In the genomic region with DNA sequence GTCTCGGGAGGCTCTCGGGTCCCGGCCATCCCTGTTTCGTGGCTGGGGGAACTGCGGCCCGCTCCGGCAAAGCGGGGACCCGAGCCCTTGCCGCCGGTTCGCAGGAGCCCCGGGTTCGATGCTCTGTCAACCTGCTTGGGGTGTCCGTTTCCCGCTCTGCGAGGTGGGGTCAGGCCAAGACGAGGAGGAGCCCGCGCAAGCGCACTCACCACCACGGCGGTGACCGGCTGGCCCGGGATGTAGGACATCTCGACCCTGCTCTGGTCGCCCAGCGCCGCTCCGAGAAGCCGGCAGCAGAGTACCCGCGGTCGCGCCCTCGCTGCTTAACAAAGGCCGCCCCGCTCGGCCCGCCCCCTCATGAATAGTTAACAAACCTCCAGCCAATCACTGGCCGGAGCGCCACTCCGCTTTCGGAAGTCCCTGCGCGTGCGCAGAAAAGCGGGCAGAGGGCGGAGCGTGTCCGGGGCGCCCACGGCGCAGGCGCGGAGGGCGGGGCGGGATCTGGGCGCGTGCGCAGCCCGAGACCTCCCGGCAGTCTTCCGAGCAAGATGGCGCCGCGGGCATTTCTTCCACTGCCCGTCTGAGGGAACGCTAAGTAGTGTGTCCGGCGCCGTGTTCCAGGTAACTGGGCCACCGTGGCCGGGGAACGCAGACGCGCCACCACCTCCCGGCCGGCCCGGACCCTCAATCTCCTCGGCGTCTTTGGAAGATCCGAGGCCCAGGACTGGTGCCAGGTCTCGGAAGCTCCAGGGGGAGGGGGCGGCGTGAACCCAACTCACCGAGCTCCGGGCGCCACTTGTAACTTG, we compare ENCODE assay signal across 8 cellular contexts. TPM values are rescaled to one million over a fixed set of nuclear protein-coding genes. Genes with fewer than 3 reads are reported as not detected.
DNase-seq lines count a peak whose midpoint lies in the region; ATAC-seq and TF ChIP-seq lines count a peak whose summit lies in the region.

A gene (plus strand): TSS at position 534 of the 806 bp plus-strand sequence. CDS start 335 bp downstream, outside the sequence.
A gene with protein sequence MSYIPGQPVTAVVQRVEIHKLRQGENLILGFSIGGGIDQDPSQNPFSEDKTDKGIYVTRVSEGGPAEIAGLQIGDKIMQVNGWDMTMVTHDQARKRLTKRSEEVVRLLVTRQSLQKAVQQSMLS (minus strand): TSS at position 300 of the 806 bp plus-strand sequence. CDS start 52 bp downstream, at position 248.

- peaks cover 25% of the 10 kb centered on the region for H3K4me1 Mint-ChIP-seq in activated naive CD4-positive, alpha-beta T cell treated with anti-CD3 and anti-CD28 coated beads, Interleukin-2, amount 50 U/mL, for 24 hours

- peak within 1 kb of the TSS; percentile 98 for H3K4me3 Mint-ChIP-seq in activated naive CD4-positive, alpha-beta T cell treated with anti-CD3 and anti-CD28 coated beads, Interleukin-2, amount 50 U/mL, for 24 hours

- H3K36me3 Mint-ChIP-seq in activated naive CD4-positive, alpha-beta T cell treated with anti-CD3 and anti-CD28 coated beads, Interleukin-2, amount 50 U/mL, for 24 hours: no peaks in the 10 kb centered on the region

- peak within 1 kb of the TSS; percentile 95 for H3K27ac ChIP-seq in suprapubic skin

- peaks cover 15% of the 10 kb centered on the region for H3K36me3 ChIP-seq in suprapubic skin

- no peaks in the 10 kb centered on the region for H3K9me3 ChIP-seq in suprapubic skin

- H3K27me3 Mint-ChIP-seq in activated naive CD4-positive, alpha-beta T cell treated with anti-CD3 and anti-CD28 coated beads, Interleukin-2, amount 50 U/mL, for 24 hours: no peaks in the 10 kb centered on the region

- H3K4me1 ChIP-seq in suprapubic skin: peaks cover 38% of the 10 kb centered on the region

- DNase-seq in GM04504 (ENCODE audit: low read depth): peak; percentile 96
- peak; percentile 95 for DNase-seq in NCI-H1092 (lab: John Stamatoyannopoulos, UW)
- DNase-seq in globus pallidus (ENCODE audit: low spot score): peak; percentile 98
- DNase-seq in nucleus accumbens (lab: John Stamatoyannopoulos, UW): peak; percentile 61 to 100 (median 97)
- peak; percentile 99 for DNase-seq in suprapubic skin (ENCODE audit: low spot score in 2 of 2)

- no peak for TF ChIP-seq CTCF in suprapubic skin (IDR thresholded peaks at IDR 0.05)

- ATAC-seq in HG02571 (IDR thresholded peaks at IDR 0.05; ENCODE audit: unreplicated experiment) (peak; percentile 80), SK-N-SH treated with all-trans-retinoic acid at 6 μM for 48 hours (peak; percentile 94)

- no peaks in the 10 kb centered on the region for H3K9me3 Mint-ChIP-seq in activated naive CD4-positive, alpha-beta T cell treated with anti-CD3 and anti-CD28 coated beads, Interleukin-2, amount 50 U/mL, for 24 hours

- WGBS in suprapubic skin: 1% methylated on average over 14 of the region's 89 CpGs

- peak; percentile 60 to 67 for TF ChIP-seq POLR2A in suprapubic skin (IDR thresholded peaks at IDR 0.05)

- H3K4me3 ChIP-seq in suprapubic skin: peak within 1 kb of the TSS; percentile 72

- H3K27ac Mint-ChIP-seq in activated naive CD4-positive, alpha-beta T cell treated with anti-CD3 and anti-CD28 coated beads, Interleukin-2, amount 50 U/mL, for 24 hours: peak within 1 kb of the TSS; percentile 97

- no peak for TF ChIP-seq EP300 in suprapubic skin (IDR thresholded peaks at IDR 0.05)

- H3K27me3 ChIP-seq in suprapubic skin: no peaks in the 10 kb centered on the region

TF ChIP-seq in SK-N-SH treated with all-trans-retinoic acid at 6 μM for 48 hours, 23 proteins besides CTCF, POLR2A, EP300 and RAD21:
- TF ChIP-seq TCF4 (CRISPR knock-in tag; IDR thresholded peaks at IDR 0.05; ENCODE audit: borderline replicate concordance): no peak
- TF ChIP-seq ZC3H10 (CRISPR knock-in tag; IDR thresholded peaks at IDR 0.05): no peak
- TF ChIP-seq ZNF8 (CRISPR knock-in tag; IDR thresholded peaks at IDR 0.05): no peak
- TF ChIP-seq GLIS3 (CRISPR knock-in tag; IDR thresholded peaks at IDR 0.05): no peak
- TF ChIP-seq ZFP3 (CRISPR knock-in tag; IDR thresholded peaks at IDR 0.05): 0 out of 2 replicates have a peak, but pooled peaks have one; percentile 36
- TF ChIP-seq, protein P1, sequence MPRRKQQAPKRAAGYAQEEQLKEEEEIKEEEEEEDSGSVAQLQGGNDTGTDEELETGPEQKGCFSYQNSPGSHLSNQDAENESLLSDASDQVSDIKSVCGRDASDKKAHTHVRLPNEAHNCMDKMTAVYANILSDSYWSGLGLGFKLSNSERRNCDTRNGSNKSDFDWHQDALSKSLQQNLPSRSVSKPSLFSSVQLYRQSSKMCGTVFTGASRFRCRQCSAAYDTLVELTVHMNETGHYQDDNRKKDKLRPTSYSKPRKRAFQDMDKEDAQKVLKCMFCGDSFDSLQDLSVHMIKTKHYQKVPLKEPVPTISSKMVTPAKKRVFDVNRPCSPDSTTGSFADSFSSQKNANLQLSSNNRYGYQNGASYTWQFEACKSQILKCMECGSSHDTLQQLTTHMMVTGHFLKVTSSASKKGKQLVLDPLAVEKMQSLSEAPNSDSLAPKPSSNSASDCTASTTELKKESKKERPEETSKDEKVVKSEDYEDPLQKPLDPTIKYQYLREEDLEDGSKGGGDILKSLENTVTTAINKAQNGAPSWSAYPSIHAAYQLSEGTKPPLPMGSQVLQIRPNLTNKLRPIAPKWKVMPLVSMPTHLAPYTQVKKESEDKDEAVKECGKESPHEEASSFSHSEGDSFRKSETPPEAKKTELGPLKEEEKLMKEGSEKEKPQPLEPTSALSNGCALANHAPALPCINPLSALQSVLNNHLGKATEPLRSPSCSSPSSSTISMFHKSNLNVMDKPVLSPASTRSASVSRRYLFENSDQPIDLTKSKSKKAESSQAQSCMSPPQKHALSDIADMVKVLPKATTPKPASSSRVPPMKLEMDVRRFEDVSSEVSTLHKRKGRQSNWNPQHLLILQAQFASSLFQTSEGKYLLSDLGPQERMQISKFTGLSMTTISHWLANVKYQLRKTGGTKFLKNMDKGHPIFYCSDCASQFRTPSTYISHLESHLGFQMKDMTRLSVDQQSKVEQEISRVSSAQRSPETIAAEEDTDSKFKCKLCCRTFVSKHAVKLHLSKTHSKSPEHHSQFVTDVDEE (CRISPR knock-in tag; IDR thresholded peaks at IDR 0.05): 0 out of 2 replicates have a peak, but pooled peaks have one; percentile 25

RNA-seq across cellular contexts. Expression of the first gene that starts in this region (rescaled TPM):
- 10 to 100 TPM in 3 of 4 donors, 1 to 10 TPM in 1; 3.3 to 17.6 (median 10.4) TPM for total RNA-seq in suprapubic skin

RNA-seq across cellular contexts. Expression of the second gene that starts in this region (rescaled TPM):
- total RNA-seq in suprapubic skin: 100 to 1,000 TPM; 103 to 245 (median 202) TPM

Comparison
In these comparisons a context has a peak if more than half of its experiments do, and no peak if none do; other contexts are left out.
1. Peak in every context shown above with its lines: DNase-seq, ATAC-seq, H3K4me3 ChIP-seq and H3K27ac ChIP-seq.